ENCODE assay signal across 8 cellular contexts in genomic region chr11:27701262-27702105, GRCh38. TPM values are rescaled to one million over a fixed set of nuclear protein-coding genes. Genes with fewer than 3 reads are reported as not detected.
DNase-seq lines count a peak whose midpoint lies in the region; ATAC-seq, FAIRE-seq and TF ChIP-seq lines count a peak whose summit lies in the region.

No MANE protein-coding gene starts in this region.

- H2AFZ ChIP-seq in OCI-LY1 (ENCODE audit: low read length): no peak overlapping the region

- H4K20me1 ChIP-seq in OCI-LY1 (ENCODE audit: insufficient read depth, low read length): no peaks in the 10 kb centered on the region

- 2% methylated on average over 33 of the region's 33 CpGs for WGBS in urinary bladder

- peaks cover 5% of the 10 kb centered on the region for H3K4me1 ChIP-seq in OCI-LY1 (ENCODE audit: insufficient read depth, low read length, severe bottlenecking)
- H3K4me1 ChIP-seq in colonic mucosa: peaks cover 8% of the 10 kb centered on the region
- no peaks in the 10 kb centered on the region for H3K4me1 ChIP-seq in urinary bladder (ENCODE audit: insufficient read depth)

- H3K9me3 ChIP-seq in OCI-LY1 (ENCODE audit: low read length) (no peaks in the 10 kb centered on the region), colonic mucosa (no peaks in the 10 kb centered on the region)

- FAIRE-seq in GM19239 (lab: Jason Lieb, UNC): no peak

- TF ChIP-seq CTCF in OCI-LY1 (IDR thresholded peaks at IDR 0.05; ENCODE audit: low read length): peak; percentile 17; the same call in 1 of the 2 replicates
- TF ChIP-seq CTCF in colonic mucosa (IDR thresholded peaks at IDR 0.05): no peak

- H3K79me2 ChIP-seq in OCI-LY1 (ENCODE audit: insufficient read depth, low read length): no peaks in the 10 kb centered on the region

- peak overlapping the region; percentile 23 for H3K4me3 ChIP-seq in OCI-LY1 (ENCODE audit: low read depth, low read length, poor library complexity, severe bottlenecking)
- peak overlapping the region; percentile 44 for H3K4me3 ChIP-seq in colonic mucosa
- H3K4me3 ChIP-seq in urinary bladder (ENCODE audit: low read depth, low read length): peak overlapping the region; percentile 60

- no peaks in the 10 kb centered on the region for H3K9me2 ChIP-seq in OCI-LY1 (ENCODE audit: low read depth, low read length)

- intact Hi-C loops in colonic mucosa (cut with DNase I): no loop called here

- H3K27ac ChIP-seq in OCI-LY1 (ENCODE audit: low read depth, low read length, poor library complexity, severe bottlenecking) (no peak overlapping the region), colonic mucosa (no peak overlapping the region), urinary bladder (ENCODE audit: low read depth) (no peak overlapping the region)

- H3K9ac ChIP-seq in OCI-LY1 (ENCODE audit: low read length) (no peak overlapping the region), colonic mucosa (ENCODE audit: low read depth in 2 of 2, low read length in 2 of 2) (peak overlapping the region; percentile 37)

- peak; percentile 35 for ATAC-seq in GM21526 (IDR thresholded peaks at IDR 0.05; ENCODE audit: low FRiP score, unreplicated experiment)

- no peaks in the 10 kb centered on the region for H3K36me3 ChIP-seq in OCI-LY1 (ENCODE audit: insufficient read depth, low read length)
- H3K36me3 ChIP-seq in colonic mucosa: no peaks in the 10 kb centered on the region
- no peaks in the 10 kb centered on the region for H3K36me3 ChIP-seq in urinary bladder (ENCODE audit: insufficient read depth)

- DNase-seq in DMS114 treated with DMSO at 0.1 percent for 48 hours (lab: John Stamatoyannopoulos, UW; ENCODE audit: unreplicated experiment) (peak; percentile 14), colonic mucosa (peak; percentile 33), medulla oblongata (ENCODE audit: extremely low spot score) (peak; percentile 26), activated gamma-delta T cell (lab: John Stamatoyannopoulos, UW) (no peak), GM19239 (ENCODE audit: insufficient read length, low spot score) (no peak)

- H3F3A ChIP-seq in OCI-LY1 (ENCODE audit: insufficient read depth, low read length): no peaks in the 10 kb centered on the region

- peak overlapping the region; percentile 33; the same call in 1 of the 2 replicates for H3K4me2 ChIP-seq in OCI-LY1 (ENCODE audit: low read length)

- H3K27me3 ChIP-seq in OCI-LY1 (ENCODE audit: insufficient read depth, low read length) (peaks cover 5% of the 10 kb centered on the region; the same call in 1 of the 2 replicates), colonic mucosa (peaks cover 24% of the 10 kb centered on the region)

RNA-seq across cellular contexts. Expression of gene BDNF, which starts 1.2 kb away (rescaled TPM):
- total RNA-seq in colonic mucosa: under 1 TPM; 0.10 to 0.40 TPM
- 3.3 TPM for total RNA-seq in urinary bladder
- 2.4 TPM for polyA plus RNA-seq in urinary bladder

Comparison
In these comparisons a context has a peak if more than half of its experiments do, and no peak if none do; other contexts are left out.
1. DNase-seq: peak in DMS114 treated with DMSO at 0.1 percent for 48 hours (single experiment), colonic mucosa (single experiment) and medulla oblongata (single experiment); none in activated gamma-delta T cell (single experiment) and GM19239 (single experiment).
2. Peak in every context shown above with its lines, with median percentiles within 50 percentile points of each other: H3K4me3 ChIP-seq.